In genomic region chr3:44506556-44506955, GRCh38 we compare ENCODE assay signal across 22 cellular contexts. TPM values are rescaled to one million over a fixed set of nuclear protein-coding genes. Genes with fewer than 3 reads are reported as not detected.
DNase-seq lines count a peak whose midpoint lies in the region; ATAC-seq and TF ChIP-seq lines count a peak whose summit lies in the region.
"Had no signal": no experiment of that assay in that cellular context is flagged by ENCODE, and none has a peak within 500 bp of the region (broad histone marks: within the 10 kb centered on the region; RNA-seq: fewer than 3 reads in every experiment).

No MANE protein-coding gene starts in this region.

- POLR2A ChIA-PET in WTC11 (lab: Charles Lee): interaction anchor here (2.0 kb wide), 1 partner anchor 169 kb away, joined by 4 read pairs; the partner anchor contains the start of gene TCAIM

- H3K4me3 Mint-ChIP-seq in activated naive CD8-positive, alpha-beta T cell: peak overlapping the region; percentile 4
- H3K4me3 Mint-ChIP-seq in activated naive CD8-positive, alpha-beta T cell treated with anti-CD3 and anti-CD28 coated beads for 36 hours: no peak overlapping the region
- no peak overlapping the region for H3K4me3 Mint-ChIP-seq in WTC11
- H3K4me3 Mint-ChIP-seq in nephron: peak overlapping the region in 2 of 3 experiments; percentile 13 to 40

- CTCF ChIA-PET in WTC11 (lab: Charles Lee): no interaction called here

- H3K36me3 ChIP-seq in MM.1S (replicated peaks; ENCODE audit: insufficient read depth, low read length): no peaks in the 10 kb centered on the region; the same call in 1 of the 2 replicates

- ATAC-seq in WTC11: no peak

- H3K9ac ChIP-seq in MM.1S (ENCODE audit: low read length): no peak overlapping the region

- peaks cover 37% of the 10 kb centered on the region for H3K36me3 Mint-ChIP-seq in activated naive CD8-positive, alpha-beta T cell
- H3K36me3 Mint-ChIP-seq in activated naive CD8-positive, alpha-beta T cell treated with anti-CD3 and anti-CD28 coated beads for 36 hours: peaks cover 55% of the 10 kb centered on the region
- H3K36me3 Mint-ChIP-seq in WTC11: peaks cover 24% of the 10 kb centered on the region
- peaks cover 55% of the 10 kb centered on the region for H3K36me3 Mint-ChIP-seq in nephron (ENCODE audit: low read depth)

- no peak overlapping the region for H2AFZ ChIP-seq in MM.1S (ENCODE audit: low read length)

- no peak for DNase-seq in activated naive CD8-positive, alpha-beta T cell treated with anti-CD3 and anti-CD28 coated beads for 36 hours
- DNase-seq in WTC11 (ENCODE audit: low spot score): no peak
- no peak for DNase-seq in NCI-H1694 (lab: John Stamatoyannopoulos, UW)
- no peak for DNase-seq in hepatic stellate cell (ENCODE audit: low spot score)
- DNase-seq in NCI-H187 treated with DMSO at 0.1 percent for 48 hours (lab: John Stamatoyannopoulos, UW): no peak
- no peak for DNase-seq in MM.1S
- DNase-seq: AML-193, C1 segment of cervical spinal cord, DMS79, KG1, MV-4-11, NCI-H1105 treated with DMSO at 0.1 percent for 48 hours, NCI-H2081 treated with DMSO at 0.1 percent for 48 hours, NCI-H2171 treated with DMSO at 0.1 percent for 48 hours, NCI-H446, NCI-H526 treated with DMSO at 0.1 percent for 48 hours, SHP77 treated with DMSO at 0.1 percent for 48 hours, SW 1271 had no signal

- no peak overlapping the region for H3K4me2 ChIP-seq in MM.1S (ENCODE audit: low read depth, low read length)

- no peaks in the 10 kb centered on the region for H4K20me1 ChIP-seq in MM.1S (ENCODE audit: insufficient read depth, low read length)

- H3K9me3 ChIP-seq in MM.1S (replicated peaks; ENCODE audit: insufficient read depth, low read length): no peaks in the 10 kb centered on the region

- no peak overlapping the region for H3K4me3 ChIP-seq in MM.1S (ENCODE audit: low read length)
- H3K4me3 ChIP-seq: SK-N-MC had no signal

- TF ChIP-seq CTCF in WTC11 (IDR thresholded peaks at IDR 0.05) (no peak), nephron (IDR thresholded peaks at IDR 0.05; ENCODE audit: unreplicated experiment in 3 of 3) (no peak), MM.1S (IDR thresholded peaks at IDR 0.05; ENCODE audit: low read length) (no peak)

- H3K4me1 ChIP-seq in MM.1S (ENCODE audit: low read length): peaks cover 12% of the 10 kb centered on the region

- no peak overlapping the region for H3K27ac ChIP-seq in MM.1S (ENCODE audit: low read length)
- H3K27ac ChIP-seq: SK-N-MC had no signal

- H3K27me3 ChIP-seq in MM.1S (replicated peaks; ENCODE audit: insufficient read depth, low read length): no peaks in the 10 kb centered on the region

- no peaks in the 10 kb centered on the region for H3K27me3 Mint-ChIP-seq in activated naive CD8-positive, alpha-beta T cell
- H3K27me3 Mint-ChIP-seq in activated naive CD8-positive, alpha-beta T cell treated with anti-CD3 and anti-CD28 coated beads for 36 hours: no peaks in the 10 kb centered on the region
- H3K27me3 Mint-ChIP-seq in WTC11 (ENCODE audit: low read depth): peaks cover under 1% of the 10 kb centered on the region; the same call in 1 of the 2 replicates
- no peaks in the 10 kb centered on the region for H3K27me3 Mint-ChIP-seq in nephron (ENCODE audit: low read depth)

- peaks cover 11% of the 10 kb centered on the region for H3F3A ChIP-seq in MM.1S (ENCODE audit: insufficient read depth, low read length)

- peaks cover 30% of the 10 kb centered on the region for H3K4me1 Mint-ChIP-seq in activated naive CD8-positive, alpha-beta T cell (ENCODE audit: low read depth)
- peaks cover 21% of the 10 kb centered on the region for H3K4me1 Mint-ChIP-seq in activated naive CD8-positive, alpha-beta T cell treated with anti-CD3 and anti-CD28 coated beads for 36 hours
- H3K4me1 Mint-ChIP-seq in WTC11: peaks cover 29% of the 10 kb centered on the region
- peaks cover 12% of the 10 kb centered on the region for H3K4me1 Mint-ChIP-seq in nephron

- H3K9me2 ChIP-seq in MM.1S (replicated peaks; ENCODE audit: insufficient read depth, low read length): no peaks in the 10 kb centered on the region

- no peak overlapping the region for H3K27ac Mint-ChIP-seq in activated naive CD8-positive, alpha-beta T cell
- no peak overlapping the region for H3K27ac Mint-ChIP-seq in activated naive CD8-positive, alpha-beta T cell treated with anti-CD3 and anti-CD28 coated beads for 36 hours
- H3K27ac Mint-ChIP-seq in WTC11 (no peak overlapping the region; the same call in 1 of the 2 replicates), nephron (no peak overlapping the region)

- peaks cover 18% of the 10 kb centered on the region for H3K9me3 Mint-ChIP-seq in activated naive CD8-positive, alpha-beta T cell (ENCODE audit: low read depth)
- H3K9me3 Mint-ChIP-seq in activated naive CD8-positive, alpha-beta T cell treated with anti-CD3 and anti-CD28 coated beads for 36 hours: peaks cover 29% of the 10 kb centered on the region
- H3K9me3 Mint-ChIP-seq in WTC11 (peaks cover 16% of the 10 kb centered on the region), nephron (peaks cover 37% of the 10 kb centered on the region)

- H3K79me2 ChIP-seq in MM.1S (ENCODE audit: low read length): peaks cover 76% of the 10 kb centered on the region

TF ChIP-seq in WTC11, 78 proteins besides CTCF, POLR2A, EP300 and RAD21:
- TF ChIP-seq PRRX2 (CRISPR knock-in tag; IDR thresholded peaks at IDR 0.05) (no peak), ZNF121 (CRISPR knock-in tag; IDR thresholded peaks at IDR 0.05) (peak; percentile 74; the same call in 1 of the 2 replicates)

RNA-seq across cellular contexts. Expression of gene ZNF445, which starts 29.1 kb away (rescaled TPM):
- total RNA-seq in activated naive CD8-positive, alpha-beta T cell treated with anti-CD3 and anti-CD28 coated beads for 36 hours: 10 to 100 TPM; 12.2 to 13.4 TPM
- 20.3 to 27.7 TPM (median 26.0 TPM) in 3 replicates for total RNA-seq in WTC11 (2021)

RNA-seq across cellular contexts. Expression of gene ZKSCAN7, which starts 48.4 kb away (rescaled TPM):
- total RNA-seq in activated naive CD8-positive, alpha-beta T cell treated with anti-CD3 and anti-CD28 coated beads for 36 hours: 1 to 10 TPM; 4.4 to 4.5 TPM
- 8.3 to 9.4 TPM (median 8.9 TPM) in 3 replicates for total RNA-seq in WTC11 (2021)
- total RNA-seq: A172 had no signal

Comparison
In these comparisons a context has a peak if more than half of its experiments do, and no peak if none do; other contexts are left out.
1. H3K4me3 Mint-ChIP-seq: peak in activated naive CD8-positive, alpha-beta T cell (single experiment) and nephron (2 of 3); none in activated naive CD8-positive, alpha-beta T cell treated with anti-CD3 and anti-CD28 coated beads for 36 hours (single experiment) and WTC11 (single experiment).